In genomic region chr17:6568186-6568758, GRCh38 we compare ENCODE assay signal across 1 cellular context.
TF ChIP-seq lines count a peak whose summit lies in the region.

No MANE protein-coding gene starts in this region.

TF ChIP-seq in H1, 55 proteins besides CTCF, POLR2A, EP300 and RAD21 (continued from another document):
- TF ChIP-seq NANOG (IDR thresholded peaks at IDR 0.05; ENCODE audit: insufficient read depth, low read depth, low read length, poor library complexity, severe bottlenecking), result no peak
- no peak for TF ChIP-seq TAF1 (IDR thresholded peaks at IDR 0.05; ENCODE audit: low read depth, low read length)
- no peak for TF ChIP-seq KDM1A (IDR thresholded peaks at IDR 0.05; ENCODE audit: borderline replicate concordance, low read length)
